In the genomic region with DNA sequence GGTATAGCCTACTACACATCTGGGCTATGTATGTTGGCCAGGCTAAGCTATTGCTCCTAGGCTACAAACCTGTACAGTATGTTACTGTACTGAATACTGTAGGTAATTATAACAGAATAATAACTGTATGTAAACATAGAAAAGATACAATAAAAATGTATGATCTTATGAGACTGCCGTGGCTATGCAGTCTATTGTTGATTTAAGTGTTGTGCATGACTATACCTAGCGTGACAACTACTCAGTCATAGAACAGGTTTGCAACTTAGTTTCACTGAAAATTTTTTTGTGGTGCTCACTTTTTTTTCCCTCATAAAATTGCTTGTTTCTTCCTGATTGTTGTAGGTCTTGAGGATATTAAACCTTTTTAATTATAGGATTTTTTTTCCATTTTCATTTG, we compare ENCODE assay signal across 24 cellular contexts. TPM values are rescaled to one million over a fixed set of nuclear protein-coding genes. Genes with fewer than 3 reads are reported as not detected.
DNase-seq lines count a peak whose midpoint lies in the region; ATAC-seq, FAIRE-seq and TF ChIP-seq lines count a peak whose summit lies in the region.
"Had no signal": no experiment of that assay in that cellular context is flagged by ENCODE, and none has a peak within 500 bp of the region (broad histone marks: within the 10 kb centered on the region; RNA-seq: fewer than 3 reads in every experiment).

No MANE protein-coding gene starts in this region.

- intact Hi-C loops in activated CD8-positive, alpha-beta T cell treated with anti-CD3 and anti-CD28 coated beads for 36 hours (cut with micrococcal nuclease) = no loop called here
- intact Hi-C loops in mucosa of descending colon (cut with DNase I, micrococcal nuclease) = no loop called here

- FAIRE-seq in GM19239 (lab: Jason Lieb, UNC) = no peak
- FAIRE-seq: GM12878 had no signal

- peak; percentile 14 for ATAC-seq in activated CD8-positive, alpha-beta T cell treated with anti-CD3 and anti-CD28 coated beads for 36 hours
- no peak for ATAC-seq in activated CD8-positive, alpha-beta T cell treated with anti-CD3 and anti-CD28 coated beads, Interleukin-2, amount 10 ng/mL, durations not matched to agents 7 days and 5 days
- ATAC-seq in GM18868 (IDR thresholded peaks at IDR 0.05; ENCODE audit: unreplicated experiment) (peak; percentile 60), mucosa of descending colon (peak; percentile 89)
- ATAC-seq: GM12878 had no signal

- peak overlapping the region; percentile 84 for H3K27ac Mint-ChIP-seq in activated CD8-positive, alpha-beta T cell treated with anti-CD3 and anti-CD28 coated beads for 36 hours
- H3K27ac Mint-ChIP-seq in activated CD8-positive, alpha-beta T cell treated with anti-CD3 and anti-CD28 coated beads, Interleukin-2, amount 10 ng/mL, durations not matched to agents 7 days and 5 days = no peak overlapping the region
- H3K27ac Mint-ChIP-seq in activated naive CD8-positive, alpha-beta T cell = peak overlapping the region; percentile 92
- H3K27ac Mint-ChIP-seq: nephron progenitor cell had no signal

- POLR2A ChIA-PET in activated CD8-positive, alpha-beta T cell treated with anti-CD3 and anti-CD28 coated beads for 36 hours (lab: Charles Lee) = interaction anchor here (1.0 to 2.8 kb wide), 3 partner anchors 25 to 51 kb away, joined by 4 to 8 read pairs (median 5); no protein-coding TSS in a partner anchor
- POLR2A ChIA-PET in activated CD8-positive, alpha-beta T cell treated with anti-CD3 and anti-CD28 coated beads, Interleukin-2, amount 10 ng/mL, durations not matched to agents 7 days and 5 days (lab: Charles Lee) = no interaction called here

- H3K36me3 ChIP-seq in mucosa of descending colon (ENCODE audit: low read depth) = no peaks in the 10 kb centered on the region
- H3K36me3 ChIP-seq: breast epithelium, ovary, thoracic aorta, uterus had no signal

- no peaks in the 10 kb centered on the region for H3K9me3 ChIP-seq in mucosa of descending colon
- H3K9me3 ChIP-seq: breast epithelium, ovary, thoracic aorta, uterus had no signal

- CTCF ChIA-PET in activated CD8-positive, alpha-beta T cell treated with anti-CD3 and anti-CD28 coated beads for 36 hours (lab: Charles Lee) = no interaction called here
- CTCF ChIA-PET in activated CD8-positive, alpha-beta T cell treated with anti-CD3 and anti-CD28 coated beads, Interleukin-2, amount 10 ng/mL, durations not matched to agents 7 days and 5 days (lab: Charles Lee) = interaction anchor here (2.0 kb wide), 1 partner anchor 19 kb away, joined by 7 read pairs; no protein-coding TSS in a partner anchor

- no peak overlapping the region for H3K4me3 Mint-ChIP-seq in activated CD8-positive, alpha-beta T cell treated with anti-CD3 and anti-CD28 coated beads for 36 hours
- H3K4me3 Mint-ChIP-seq in activated CD8-positive, alpha-beta T cell treated with anti-CD3 and anti-CD28 coated beads, Interleukin-2, amount 10 ng/mL, durations not matched to agents 7 days and 5 days = no peak overlapping the region
- H3K4me3 Mint-ChIP-seq in activated naive CD8-positive, alpha-beta T cell = peak overlapping the region; percentile 30
- H3K4me3 Mint-ChIP-seq: nephron progenitor cell had no signal

- no peaks in the 10 kb centered on the region for H3K27me3 Mint-ChIP-seq in activated CD8-positive, alpha-beta T cell treated with anti-CD3 and anti-CD28 coated beads for 36 hours
- H3K27me3 Mint-ChIP-seq in activated CD8-positive, alpha-beta T cell treated with anti-CD3 and anti-CD28 coated beads, Interleukin-2, amount 10 ng/mL, durations not matched to agents 7 days and 5 days (ENCODE audit: low read depth) = no peaks in the 10 kb centered on the region
- H3K27me3 Mint-ChIP-seq in activated naive CD8-positive, alpha-beta T cell = no peaks in the 10 kb centered on the region

- H3K4me1 ChIP-seq in mucosa of descending colon (ENCODE audit: low read depth) = peaks cover 18% of the 10 kb centered on the region
- H3K4me1 ChIP-seq: uterus had no signal

- H3K9me3 Mint-ChIP-seq in activated CD8-positive, alpha-beta T cell treated with anti-CD3 and anti-CD28 coated beads for 36 hours = no peaks in the 10 kb centered on the region
- no peaks in the 10 kb centered on the region for H3K9me3 Mint-ChIP-seq in activated CD8-positive, alpha-beta T cell treated with anti-CD3 and anti-CD28 coated beads, Interleukin-2, amount 10 ng/mL, durations not matched to agents 7 days and 5 days (ENCODE audit: insufficient read depth)
- H3K9me3 Mint-ChIP-seq in activated naive CD8-positive, alpha-beta T cell (ENCODE audit: low read depth) = no peaks in the 10 kb centered on the region
- H3K9me3 Mint-ChIP-seq: nephron progenitor cell had no signal

- H3K4me1 Mint-ChIP-seq in activated CD8-positive, alpha-beta T cell treated with anti-CD3 and anti-CD28 coated beads for 36 hours (ENCODE audit: low read depth) = peaks cover 57% of the 10 kb centered on the region
- peaks cover 36% of the 10 kb centered on the region for H3K4me1 Mint-ChIP-seq in activated CD8-positive, alpha-beta T cell treated with anti-CD3 and anti-CD28 coated beads, Interleukin-2, amount 10 ng/mL, durations not matched to agents 7 days and 5 days (ENCODE audit: low read depth)
- peaks cover 64% of the 10 kb centered on the region for H3K4me1 Mint-ChIP-seq in activated naive CD8-positive, alpha-beta T cell (ENCODE audit: low read depth)

- no peak for DNase-seq in activated CD8-positive, alpha-beta T cell treated with anti-CD3 and anti-CD28 coated beads for 36 hours
- no peak for DNase-seq in activated CD8-positive, alpha-beta T cell treated with anti-CD3 and anti-CD28 coated beads, Interleukin-2, amount 10 ng/mL, durations not matched to agents 7 days and 5 days
- DNase-seq in mucosa of descending colon (no peak), GM19239 (ENCODE audit: insufficient read length, low spot score) (no peak), putamen (ENCODE audit: low spot score) (no peak)
- DNase-seq: anterior cingulate cortex; H7; NCI-H1092 treated with DMSO at 0.1 percent for 48 hours; NCI-H1694 treated with DMSO at 0.1 percent for 48 hours; NCI-H2171 treated with DMSO at 0.1 percent for 48 hours; NCI-H510A; nephron progenitor cell; ovary; stimulated activated naive CD4-positive, alpha-beta T cell treated with Interleukin-2 at 50 U/mL for 16 hours; T-helper 9 cell; uterus; WERI-Rb-1 had no signal

- TF ChIP-seq CTCF in activated CD8-positive, alpha-beta T cell treated with anti-CD3 and anti-CD28 coated beads for 36 hours (IDR thresholded peaks at IDR 0.05) = no peak
- no peak for TF ChIP-seq CTCF in mucosa of descending colon (IDR thresholded peaks at IDR 0.05)

- no peak overlapping the region for H3K4me3 ChIP-seq in mucosa of descending colon
- H3K4me3 ChIP-seq: breast epithelium, GM12878, hepatocyte, lung, ovary, thoracic aorta, uterus had no signal

- H3K36me3 Mint-ChIP-seq in activated CD8-positive, alpha-beta T cell treated with anti-CD3 and anti-CD28 coated beads for 36 hours (ENCODE audit: low read depth) = peaks cover 20% of the 10 kb centered on the region
- H3K36me3 Mint-ChIP-seq in activated CD8-positive, alpha-beta T cell treated with anti-CD3 and anti-CD28 coated beads, Interleukin-2, amount 10 ng/mL, durations not matched to agents 7 days and 5 days (ENCODE audit: low read depth) = peaks cover 16% of the 10 kb centered on the region
- H3K36me3 Mint-ChIP-seq in activated naive CD8-positive, alpha-beta T cell = peaks cover 9% of the 10 kb centered on the region

RNA-seq across cellular contexts. Expression of a gene that starts 25.9 kb away (rescaled TPM):
- total RNA-seq in activated CD8-positive, alpha-beta T cell treated with anti-CD3 and anti-CD28 coated beads for 36 hours = 100 to 1,000 TPM; 101 to 105 TPM
- 10 to 100 TPM; 88.9 to 92.5 TPM for total RNA-seq in activated CD8-positive, alpha-beta T cell treated with anti-CD3 and anti-CD28 coated beads, Interleukin-2, amount 10 ng/mL, durations not matched to agents 7 days and 5 days
- 10 to 100 TPM; 73.0 to 95.2 (median 85.0) TPM for total RNA-seq in mucosa of descending colon
